ENCODE assay signal across 17 cellular contexts in the genomic region with DNA sequence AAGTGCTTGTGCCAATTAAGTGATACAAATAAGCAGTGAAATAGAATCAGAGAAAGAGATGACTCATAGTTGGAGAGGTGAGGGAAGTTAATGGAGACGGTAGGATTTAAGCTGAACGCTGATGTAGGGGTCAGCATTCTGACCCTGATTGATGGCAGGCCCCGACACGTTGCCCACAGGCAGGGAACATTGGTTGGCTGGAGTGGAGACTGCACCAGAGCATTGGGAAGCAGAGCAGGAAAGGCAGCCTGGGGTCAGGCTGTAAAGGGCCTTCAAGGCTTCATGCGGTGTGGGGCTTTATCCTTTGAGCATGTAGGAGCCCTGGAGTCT.
DNase-seq lines count a peak whose midpoint lies in the region; ATAC-seq and TF ChIP-seq lines count a peak whose summit lies in the region.
"Had no signal": no experiment of that assay in that cellular context is flagged by ENCODE, and none has a peak within 500 bp of the region (broad histone marks: within the 10 kb centered on the region; RNA-seq: fewer than 3 reads in every experiment).

No MANE protein-coding gene starts in this region.

- no peaks in the 10 kb centered on the region for H3K27me3 ChIP-seq in CD4-positive, alpha-beta T cell (ENCODE audit: control insufficient read depth, insufficient read depth, low read length)
- no peaks in the 10 kb centered on the region for H3K27me3 ChIP-seq in DND-41 (ENCODE audit: insufficient read depth, low read length, poor library complexity)
- H3K27me3 ChIP-seq: BLaER1 treated with 17β-estradiol and CSF1 and Interleukin-3, amounts not matched to agents 10 nM and 100 nM; left lung; uterus had no signal

- no peak overlapping the region for H3K27ac ChIP-seq in CD4-positive, alpha-beta T cell (ENCODE audit: low read depth, low read length)
- H3K27ac ChIP-seq in DND-41 (ENCODE audit: low read length): peak overlapping the region; percentile 80
- H3K27ac ChIP-seq: BLaER1 treated with 17β-estradiol and CSF1 and Interleukin-3, amounts not matched to agents 10 nM and 100 nM; left lung; PC-9; uterus had no signal

- no peaks in the 10 kb centered on the region for H3K27me3 Mint-ChIP-seq in CD4-positive, alpha-beta T cell
- H3K27me3 Mint-ChIP-seq in activated CD8-positive, alpha-beta T cell treated with anti-CD3 and anti-CD28 coated beads, Interleukin-2, amount 10 ng/mL, durations not matched to agents 7 days and 5 days (ENCODE audit: low read depth): no peaks in the 10 kb centered on the region

- POLR2A ChIA-PET in CD4-positive, alpha-beta T cell (lab: Charles Lee): no interaction called here
- POLR2A ChIA-PET in activated CD8-positive, alpha-beta T cell treated with anti-CD3 and anti-CD28 coated beads, Interleukin-2, amount 10 ng/mL, durations not matched to agents 7 days and 5 days (lab: Charles Lee): interaction anchor here (1.0 kb wide), 1 partner anchor 70 kb away, joined by 3 read pairs; no protein-coding TSS in a partner anchor

- H3K36me3 Mint-ChIP-seq in CD4-positive, alpha-beta T cell (ENCODE audit: low read depth): peaks cover 40% of the 10 kb centered on the region
- peaks cover 54% of the 10 kb centered on the region for H3K36me3 Mint-ChIP-seq in activated CD8-positive, alpha-beta T cell treated with anti-CD3 and anti-CD28 coated beads, Interleukin-2, amount 10 ng/mL, durations not matched to agents 7 days and 5 days (ENCODE audit: low read depth)

- intact Hi-C loops in CD4-positive, alpha-beta T cell (cut with DNase I, micrococcal nuclease): loop anchor here in 1 of 2 experiments (5.0 kb wide), 1 partner anchor 471 kb away; no protein-coding TSS in a partner anchor

- no peak overlapping the region for H3K4me3 Mint-ChIP-seq in CD4-positive, alpha-beta T cell
- peak overlapping the region; percentile 39 for H3K4me3 Mint-ChIP-seq in activated CD8-positive, alpha-beta T cell treated with anti-CD3 and anti-CD28 coated beads, Interleukin-2, amount 10 ng/mL, durations not matched to agents 7 days and 5 days
- H3K4me3 Mint-ChIP-seq: nephron had no signal

- H3K36me3 ChIP-seq in DND-41 (ENCODE audit: insufficient read depth, low read length): peaks cover 2% of the 10 kb centered on the region; the same call in 1 of the 2 replicates
- H3K36me3 ChIP-seq: uterus had no signal

- H3K9ac ChIP-seq in DND-41 (ENCODE audit: low read depth, low read length): 0 out of 2 replicates have a peak overlapping the region, but pooled peaks have one; percentile 2
- H3K9ac ChIP-seq: BLaER1 treated with 17β-estradiol and CSF1 and Interleukin-3, amounts not matched to agents 10 nM and 100 nM had no signal

- no peak overlapping the region for H2AFZ ChIP-seq in DND-41 (ENCODE audit: low read depth, low read length)
- H2AFZ ChIP-seq: PC-9 had no signal

- no peaks in the 10 kb centered on the region for H3K9me3 ChIP-seq in CD4-positive, alpha-beta T cell (ENCODE audit: control insufficient read depth, low read length)
- H3K9me3 ChIP-seq in DND-41 (ENCODE audit: insufficient read depth, low read length, severe bottlenecking): no peaks in the 10 kb centered on the region
- H3K9me3 ChIP-seq: BLaER1 treated with 17β-estradiol and CSF1 and Interleukin-3, amounts not matched to agents 10 nM and 100 nM; left lung; uterus had no signal

- H3K9me3 Mint-ChIP-seq in CD4-positive, alpha-beta T cell: no peaks in the 10 kb centered on the region
- no peaks in the 10 kb centered on the region for H3K9me3 Mint-ChIP-seq in activated CD8-positive, alpha-beta T cell treated with anti-CD3 and anti-CD28 coated beads, Interleukin-2, amount 10 ng/mL, durations not matched to agents 7 days and 5 days (ENCODE audit: insufficient read depth)
- H3K9me3 Mint-ChIP-seq: nephron had no signal

- TF ChIP-seq CTCF in CD4-positive, alpha-beta T cell (IDR thresholded peaks at IDR 0.05): no peak
- TF ChIP-seq CTCF in DND-41 (IDR thresholded peaks at IDR 0.05; ENCODE audit: borderline replicate concordance, extremely low read depth, low read length, poor library complexity, severe bottlenecking): no peak

- H3K4me1 Mint-ChIP-seq in CD4-positive, alpha-beta T cell (ENCODE audit: low read depth): peaks cover 69% of the 10 kb centered on the region
- peaks cover 67% of the 10 kb centered on the region for H3K4me1 Mint-ChIP-seq in activated CD8-positive, alpha-beta T cell treated with anti-CD3 and anti-CD28 coated beads, Interleukin-2, amount 10 ng/mL, durations not matched to agents 7 days and 5 days (ENCODE audit: low read depth)

- no peak for DNase-seq in CD4-positive, alpha-beta T cell
- DNase-seq in DND-41 (no peak), globus pallidus (ENCODE audit: low spot score) (no peak), NCI-H82 treated with DMSO at 0.1 percent for 48 hours (lab: John Stamatoyannopoulos, UW; ENCODE audit: unreplicated experiment) (no peak), SHP77 (lab: John Stamatoyannopoulos, UW) (no peak)
- DNase-seq in activated CD8-positive, alpha-beta T cell treated with anti-CD3 and anti-CD28 coated beads, Interleukin-2, amount 10 ng/mL, durations not matched to agents 7 days and 5 days: no peak
- DNase-seq: left lung; NCI-H1436; NCI-H446; PC-9; stimulated activated CD4-positive, alpha-beta T cell treated with anti-CD3 and anti-CD28 coated beads, Interleukin-2, amount 100 ng/mL, for 48 hours; uterus had no signal

- H3K4me1 ChIP-seq in DND-41 (ENCODE audit: insufficient read depth, low read length): peaks cover 62% of the 10 kb centered on the region
- H3K4me1 ChIP-seq: left lung, uterus had no signal

- H4K20me1 ChIP-seq in DND-41 (ENCODE audit: insufficient read depth, low read length): no peaks in the 10 kb centered on the region

- no peaks in the 10 kb centered on the region for H3K79me2 ChIP-seq in DND-41 (ENCODE audit: insufficient read depth, low read length)

- H3K4me3 ChIP-seq in DND-41 (ENCODE audit: low read depth in 1 of 2, low read length in 2 of 2): no peak overlapping the region
- H3K4me3 ChIP-seq: BLaER1 treated with 17β-estradiol and CSF1 and Interleukin-3, amounts not matched to agents 10 nM and 100 nM; left lung; PC-9; uterus had no signal

- no peak for ATAC-seq in CD4-positive, alpha-beta T cell (ENCODE audit: poor library complexity)
- ATAC-seq in DND-41 (ENCODE audit: insufficient read depth, low read depth) (no peak), esophagus mucosa (peak; percentile 51), HG03025 (IDR thresholded peaks at IDR 0.05; ENCODE audit: low FRiP score, unreplicated experiment) (no peak)
- ATAC-seq in activated CD8-positive, alpha-beta T cell treated with anti-CD3 and anti-CD28 coated beads, Interleukin-2, amount 10 ng/mL, durations not matched to agents 7 days and 5 days: peak; percentile 6
- ATAC-seq: activated CD4-positive, CD25-positive, alpha-beta regulatory T cell treated with anti-CD3 and anti-CD28 coated beads, Interleukin-2, amount 50 U/mL, for 24 hours; left lung had no signal

- H3K4me2 ChIP-seq in DND-41 (ENCODE audit: insufficient read depth, low read length): no peak overlapping the region
- H3K4me2 ChIP-seq: BLaER1 treated with 17β-estradiol and CSF1 and Interleukin-3, amounts not matched to agents 10 nM and 100 nM; PC-9 had no signal

- CTCF ChIA-PET in CD4-positive, alpha-beta T cell (lab: Charles Lee): no interaction called here
- CTCF ChIA-PET in activated CD8-positive, alpha-beta T cell treated with anti-CD3 and anti-CD28 coated beads, Interleukin-2, amount 10 ng/mL, durations not matched to agents 7 days and 5 days (lab: Charles Lee): interaction anchor here (0.7 to 1.3 kb wide), 3 partner anchors 9 to 211 kb away, joined by 3 to 5 read pairs (median 4); no protein-coding TSS in a partner anchor

- peak overlapping the region; percentile 75 for H3K27ac Mint-ChIP-seq in CD4-positive, alpha-beta T cell
- peak overlapping the region; percentile 92 for H3K27ac Mint-ChIP-seq in activated CD8-positive, alpha-beta T cell treated with anti-CD3 and anti-CD28 coated beads, Interleukin-2, amount 10 ng/mL, durations not matched to agents 7 days and 5 days
- H3K27ac Mint-ChIP-seq: nephron had no signal

Comparison
In these comparisons a context has a peak if more than half of its experiments do, and no peak if none do; other contexts are left out.
1. ATAC-seq: peak in activated CD8-positive, alpha-beta T cell treated with anti-CD3 and anti-CD28 coated beads, Interleukin-2, amount 10 ng/mL, durations not matched to agents 7 days and 5 days (single experiment) and esophagus mucosa (single experiment); none in CD4-positive, alpha-beta T cell (single experiment), DND-41 (single experiment) and HG03025 (single experiment).